ENCODE assay signal across 27 cellular contexts in genomic region chr4:57910151-57910550, GRCh38.
A peak's percentile ranks its signal among the peaks of the same experiment; 100 is the strongest.
DNase-seq lines count a peak whose midpoint lies in the region.
"Had no signal": no experiment of that assay in that cellular context is flagged by ENCODE, and none has a peak within 500 bp of the region (broad histone marks: within the 10 kb centered on the region; RNA-seq: fewer than 3 reads in every experiment).

No MANE protein-coding gene starts in this region.

- H3K79me1 ChIP-seq in trophoblast cell (ENCODE audit: low read length), result no peaks in the 10 kb centered on the region

- H2AFZ ChIP-seq in trophoblast cell (ENCODE audit: insufficient read depth, low read length, poor library complexity), result no peak overlapping the region

- no peaks in the 10 kb centered on the region for H3K36me3 ChIP-seq in trophoblast cell (ENCODE audit: control insufficient read depth in 1 of 2, insufficient read depth in 2 of 2, low read length in 2 of 2)
- H3K36me3 ChIP-seq: BE2C; BLaER1; BLaER1 treated with 17β-estradiol and CSF1 and Interleukin-3, amounts not matched to agents 10 nM and 100 nM had no signal

- no peak overlapping the region for H3K18ac ChIP-seq in trophoblast cell (ENCODE audit: low read length)

- no peak overlapping the region for H3K4me3 ChIP-seq in trophoblast cell (ENCODE audit: low read depth, low read length)
- H3K4me3 ChIP-seq: A549; BLaER1; BLaER1 treated with 17β-estradiol and CSF1 and Interleukin-3, amounts not matched to agents 10 nM and 100 nM had no signal

- H3K9me3 ChIP-seq in trophoblast cell (ENCODE audit: insufficient read depth, low read depth, low read length), result no peaks in the 10 kb centered on the region
- H3K9me3 ChIP-seq: A549; BE2C; BLaER1; BLaER1 treated with 17β-estradiol and CSF1 and Interleukin-3, amounts not matched to agents 10 nM and 100 nM; Caco-2 had no signal

- H2AK5ac ChIP-seq in trophoblast cell (ENCODE audit: low read length), result no peak overlapping the region

- H4K91ac ChIP-seq in trophoblast cell (ENCODE audit: low read depth, low read length), result no peak overlapping the region

- H3K4me2 ChIP-seq in trophoblast cell (ENCODE audit: low read length), result no peak overlapping the region
- H3K4me2 ChIP-seq: A549; BLaER1; BLaER1 treated with 17β-estradiol and CSF1 and Interleukin-3, amounts not matched to agents 10 nM and 100 nM had no signal

- no peak overlapping the region for H3K9ac ChIP-seq in trophoblast cell (ENCODE audit: low read length)
- H3K9ac ChIP-seq: BLaER1; BLaER1 treated with 17β-estradiol and CSF1 and Interleukin-3, amounts not matched to agents 10 nM and 100 nM had no signal

- DNase-seq in trophoblast cell (peak; percentile 85 to 96), NCI-H526 treated with DMSO at 0.1 percent for 48 hours (lab: John Stamatoyannopoulos, UW) (no peak)
- DNase-seq: 8988T; ACHN; AML-193; BE2C; C1 segment of cervical spinal cord; Caco-2; Calu3; CD4-positive, alpha-beta memory T cell; CD4-positive, alpha-beta T cell; CD4-positive, CD25-positive, alpha-beta regulatory T cell; CD8-positive, alpha-beta memory T cell; CD8-positive, alpha-beta T cell; COR-L47; DMS 273 treated with DMSO at 0.1 percent for 48 hours; DMS153; DMS53; DMS79; DMS79 treated with DMSO at 0.1 percent for 48 hours; DND-41; EL had no signal

- no peak overlapping the region for H3K27ac ChIP-seq in trophoblast cell (ENCODE audit: low read depth, low read length)
- H3K27ac ChIP-seq: 22Rv1; A549; BLaER1; BLaER1 treated with 17β-estradiol and CSF1 and Interleukin-3, amounts not matched to agents 10 nM and 100 nM; C4-2B had no signal

- H4K8ac ChIP-seq in trophoblast cell (ENCODE audit: low read depth, low read length), result no peak overlapping the region

- no peak overlapping the region for H4K12ac ChIP-seq in trophoblast cell (ENCODE audit: low read depth, low read length)

- no peak overlapping the region for H2BK120ac ChIP-seq in trophoblast cell (ENCODE audit: insufficient read depth, low read length, poor library complexity)

- H3K4ac ChIP-seq in trophoblast cell (ENCODE audit: low read depth, low read length), result no peak overlapping the region

- no peak overlapping the region for H2BK12ac ChIP-seq in trophoblast cell (ENCODE audit: low read length)

- WGBS in trophoblast cell (ENCODE audit: extremely low coverage, insufficient coverage, insufficient read length), result no CpG with 5 or more reads among the region's 3 CpGs

- H3K23ac ChIP-seq in trophoblast cell (ENCODE audit: low read length), result no peak overlapping the region

- H3K14ac ChIP-seq in trophoblast cell (ENCODE audit: low read length), result no peak overlapping the region

- H3K79me2 ChIP-seq in trophoblast cell (ENCODE audit: control insufficient read depth, insufficient read depth, low read length, poor library complexity), result no peaks in the 10 kb centered on the region

- H2BK5ac ChIP-seq in trophoblast cell (ENCODE audit: low read depth, low read length, poor library complexity), result no peak overlapping the region

- no peaks in the 10 kb centered on the region for H3K27me3 ChIP-seq in trophoblast cell (ENCODE audit: insufficient read depth, low read length)
- H3K27me3 ChIP-seq: BE2C; BLaER1; BLaER1 treated with 17β-estradiol and CSF1 and Interleukin-3, amounts not matched to agents 10 nM and 100 nM had no signal

- H3K4me1 ChIP-seq in trophoblast cell (ENCODE audit: control insufficient read depth in 1 of 2, insufficient read depth in 2 of 2, low read length in 2 of 2), result no peaks in the 10 kb centered on the region
- H3K4me1 ChIP-seq: A549, BE2C, BLaER1, Caco-2 had no signal
